In genomic region chr15:67075555-67076135, GRCh38 we compare ENCODE assay signal across 8 cellular contexts. TPM values are rescaled to one million over a fixed set of nuclear protein-coding genes. Genes with fewer than 3 reads are reported as not detected.
DNase-seq lines count a peak whose midpoint lies in the region; ATAC-seq and TF ChIP-seq lines count a peak whose summit lies in the region.
"Not testable (repeated sequence)": the region's sequence is repeated elsewhere in the genome, so short reads cannot be mapped to it uniquely, and the experiment has no call there.

No MANE protein-coding gene starts in this region.

- DNase-seq in CD4-positive, CD25-positive, alpha-beta regulatory T cell; Karpas-422; T-helper 2 cell treated with Interferon-gamma antibody and Interleukin-4, amounts not matched to agents 5 μg/mL and 100 μg/mL, for 36 hours (ENCODE audit: low spot score); activated T-helper 2 cell treated with anti-CD3 and anti-CD28 coated beads, Interferon-gamma antibody, Interleukin-2, Interleukin-4, amounts not matched to agents 10 μg/mL and 5 μg/mL and 100 μg/mL, durations not matched to agents 14 hours and 24 hours and 36 hours (ENCODE audit: low spot score); central memory CD8-positive, alpha-beta T cell (ENCODE audit: low spot score in 2 of 2); memory B cell (ENCODE audit: low spot score in 2 of 2); sigmoid colon; thyroid gland: not testable (repeated sequence)

- peaks cover 38% of the 10 kb centered on the region for H3K36me3 Mint-ChIP-seq in CD4-positive, CD25-positive, alpha-beta regulatory T cell
- H3K36me3 Mint-ChIP-seq in T-helper 2 cell treated with Interferon-gamma antibody and Interleukin-4, amounts not matched to agents 5 μg/mL and 100 μg/mL, for 36 hours (ENCODE audit: low read depth): peaks cover 73% of the 10 kb centered on the region
- peaks cover 68% of the 10 kb centered on the region for H3K36me3 Mint-ChIP-seq in activated T-helper 2 cell treated with anti-CD3 and anti-CD28 coated beads, Interferon-gamma antibody, Interleukin-2, Interleukin-4, amounts not matched to agents 10 μg/mL and 5 μg/mL and 100 μg/mL, durations not matched to agents 14 hours and 24 hours and 36 hours (ENCODE audit: low read depth)
- H3K36me3 Mint-ChIP-seq in central memory CD8-positive, alpha-beta T cell (ENCODE audit: insufficient read depth): peaks cover 18% of the 10 kb centered on the region
- H3K36me3 Mint-ChIP-seq in memory B cell: peaks cover 17% of the 10 kb centered on the region

- H3K36me3 ChIP-seq in CD4-positive, CD25-positive, alpha-beta regulatory T cell (ENCODE audit: control insufficient read depth, insufficient read depth, low read length); Karpas-422 (ENCODE audit: insufficient read depth, low read length); sigmoid colon; thyroid gland: not testable (repeated sequence)

- WGBS in sigmoid colon, 2 donors: 97 to 98% methylated on average over 14 of the region's 14 CpGs
- WGBS in thyroid gland, 2 donors: 93 to 94% methylated on average over 14 of the region's 14 CpGs

- ATAC-seq in CD4-positive, CD25-positive, alpha-beta regulatory T cell (ENCODE audit: low read depth in 2 of 2); central memory CD8-positive, alpha-beta T cell (replicated peaks; ENCODE audit: extremely low read depth, poor library complexity, severe bottlenecking); memory B cell (ENCODE audit: low read depth): not testable (repeated sequence)

- H3K79me2 ChIP-seq in Karpas-422 (ENCODE audit: low read length): not testable (repeated sequence)

- H3K27ac Mint-ChIP-seq in CD4-positive, CD25-positive, alpha-beta regulatory T cell: peak overlapping the region; percentile 91 to 94 (median 91)
- H3K27ac Mint-ChIP-seq in T-helper 2 cell treated with Interferon-gamma antibody and Interleukin-4, amounts not matched to agents 5 μg/mL and 100 μg/mL, for 36 hours: peak overlapping the region; percentile 74
- H3K27ac Mint-ChIP-seq in activated T-helper 2 cell treated with anti-CD3 and anti-CD28 coated beads, Interferon-gamma antibody, Interleukin-2, Interleukin-4, amounts not matched to agents 10 μg/mL and 5 μg/mL and 100 μg/mL, durations not matched to agents 14 hours and 24 hours and 36 hours: peak overlapping the region; percentile 71
- H3K27ac Mint-ChIP-seq in central memory CD8-positive, alpha-beta T cell (ENCODE audit: low read depth): not testable (repeated sequence)
- peak overlapping the region; percentile 81 for H3K27ac Mint-ChIP-seq in memory B cell

- not testable (repeated sequence) for H3K27ac ChIP-seq in CD4-positive, CD25-positive, alpha-beta regulatory T cell (ENCODE audit: insufficient read depth, low read length, poor library complexity, severe bottlenecking)
- peak overlapping the region; percentile 67 for H3K27ac ChIP-seq in Karpas-422 (ENCODE audit: low read length)
- H3K27ac ChIP-seq in sigmoid colon: peak overlapping the region in 3 of 4 donors; percentile 37 to 45 (median 41)
- H3K27ac ChIP-seq in thyroid gland: peak overlapping the region in 2 of 3 donors; percentile 29 to 37

- H3K27me3 ChIP-seq in CD4-positive, CD25-positive, alpha-beta regulatory T cell (ENCODE audit: control insufficient read depth, insufficient read depth, low read length); Karpas-422 (ENCODE audit: low read length); sigmoid colon; thyroid gland: not testable (repeated sequence)

- H4K20me1 ChIP-seq in Karpas-422 (ENCODE audit: insufficient read depth, low read depth, low read length): not testable (repeated sequence)

- intact Hi-C loops in activated T-helper 2 cell treated with anti-CD3 and anti-CD28 coated beads, Interferon-gamma antibody, Interleukin-2, Interleukin-4, amounts not matched to agents 10 μg/mL and 5 μg/mL and 100 μg/mL, durations not matched to agents 14 hours and 24 hours and 36 hours (cut with micrococcal nuclease); sigmoid colon (cut with DNase I); thyroid gland (cut with DNase I): not testable (repeated sequence)

- not testable (repeated sequence) for H3K9me3 ChIP-seq in CD4-positive, CD25-positive, alpha-beta regulatory T cell (ENCODE audit: control insufficient read depth in 2 of 2, low read length in 2 of 2); Karpas-422 (ENCODE audit: low read length); sigmoid colon; thyroid gland

- H3K9me2 ChIP-seq in Karpas-422 (replicated peaks; ENCODE audit: insufficient read depth, low read length): not testable (repeated sequence)

- not testable (repeated sequence) for TF ChIP-seq EP300 in sigmoid colon (IDR thresholded peaks at IDR 0.05)

- peak overlapping the region; percentile 70 for H3K4me2 ChIP-seq in Karpas-422 (ENCODE audit: low read depth, low read length, poor library complexity, severe bottlenecking)

- TF ChIP-seq POLR2A in sigmoid colon (IDR thresholded peaks at IDR 0.05); thyroid gland (IDR thresholded peaks at IDR 0.05): not testable (repeated sequence)

- H3K4me1 Mint-ChIP-seq in CD4-positive, CD25-positive, alpha-beta regulatory T cell: peaks cover 30 to 94% (median 78%) of the 10 kb centered on the region in 4 donors
- peaks cover 79% of the 10 kb centered on the region for H3K4me1 Mint-ChIP-seq in T-helper 2 cell treated with Interferon-gamma antibody and Interleukin-4, amounts not matched to agents 5 μg/mL and 100 μg/mL, for 36 hours (ENCODE audit: low read depth)
- peaks cover 82% of the 10 kb centered on the region for H3K4me1 Mint-ChIP-seq in activated T-helper 2 cell treated with anti-CD3 and anti-CD28 coated beads, Interferon-gamma antibody, Interleukin-2, Interleukin-4, amounts not matched to agents 10 μg/mL and 5 μg/mL and 100 μg/mL, durations not matched to agents 14 hours and 24 hours and 36 hours (ENCODE audit: low read depth)
- H3K4me1 Mint-ChIP-seq in central memory CD8-positive, alpha-beta T cell: peaks cover 82% of the 10 kb centered on the region
- peaks cover 71% of the 10 kb centered on the region for H3K4me1 Mint-ChIP-seq in memory B cell

- peak overlapping the region in 3 of 4 donors; percentile 61 to 81 (median 79) for H3K4me3 Mint-ChIP-seq in CD4-positive, CD25-positive, alpha-beta regulatory T cell
- peak overlapping the region; percentile 85 for H3K4me3 Mint-ChIP-seq in T-helper 2 cell treated with Interferon-gamma antibody and Interleukin-4, amounts not matched to agents 5 μg/mL and 100 μg/mL, for 36 hours
- H3K4me3 Mint-ChIP-seq in activated T-helper 2 cell treated with anti-CD3 and anti-CD28 coated beads, Interferon-gamma antibody, Interleukin-2, Interleukin-4, amounts not matched to agents 10 μg/mL and 5 μg/mL and 100 μg/mL, durations not matched to agents 14 hours and 24 hours and 36 hours (ENCODE audit: low read depth): not testable (repeated sequence)
- H3K4me3 Mint-ChIP-seq in central memory CD8-positive, alpha-beta T cell: peak overlapping the region; percentile 19
- peak overlapping the region; percentile 48 for H3K4me3 Mint-ChIP-seq in memory B cell

- peak overlapping the region; percentile 44; the same call in 1 of the 2 replicates for H3K9ac ChIP-seq in Karpas-422 (ENCODE audit: low read length)

- H3K9me3 Mint-ChIP-seq in CD4-positive, CD25-positive, alpha-beta regulatory T cell; T-helper 2 cell treated with Interferon-gamma antibody and Interleukin-4, amounts not matched to agents 5 μg/mL and 100 μg/mL, for 36 hours; activated T-helper 2 cell treated with anti-CD3 and anti-CD28 coated beads, Interferon-gamma antibody, Interleukin-2, Interleukin-4, amounts not matched to agents 10 μg/mL and 5 μg/mL and 100 μg/mL, durations not matched to agents 14 hours and 24 hours and 36 hours; central memory CD8-positive, alpha-beta T cell; memory B cell: not testable (repeated sequence)

- not testable (repeated sequence) for TF ChIP-seq CTCF in sigmoid colon (IDR thresholded peaks at IDR 0.05); thyroid gland (IDR thresholded peaks at IDR 0.05)

- peaks cover 92% of the 10 kb centered on the region for H3K4me1 ChIP-seq in CD4-positive, CD25-positive, alpha-beta regulatory T cell (ENCODE audit: control insufficient read depth, insufficient read depth, low read length, poor library complexity, severe bottlenecking)
- peaks cover 72% of the 10 kb centered on the region for H3K4me1 ChIP-seq in Karpas-422 (ENCODE audit: low read length)
- peaks cover 0 to 91% (median 52%) of the 10 kb centered on the region in 4 donors for H3K4me1 ChIP-seq in sigmoid colon
- H3K4me1 ChIP-seq in thyroid gland: peaks cover 57 to 85% of the 10 kb centered on the region in 2 donors

- not testable (repeated sequence) for H2AFZ ChIP-seq in Karpas-422 (ENCODE audit: low read length)

- H3K27me3 Mint-ChIP-seq in CD4-positive, CD25-positive, alpha-beta regulatory T cell; T-helper 2 cell treated with Interferon-gamma antibody and Interleukin-4, amounts not matched to agents 5 μg/mL and 100 μg/mL, for 36 hours (ENCODE audit: low read depth); activated T-helper 2 cell treated with anti-CD3 and anti-CD28 coated beads, Interferon-gamma antibody, Interleukin-2, Interleukin-4, amounts not matched to agents 10 μg/mL and 5 μg/mL and 100 μg/mL, durations not matched to agents 14 hours and 24 hours and 36 hours (ENCODE audit: low read depth); central memory CD8-positive, alpha-beta T cell; memory B cell: not testable (repeated sequence)

- peak overlapping the region; percentile 48 for H3K4me3 ChIP-seq in CD4-positive, CD25-positive, alpha-beta regulatory T cell (ENCODE audit: low read depth, low read length)
- H3K4me3 ChIP-seq in Karpas-422 (ENCODE audit: low read length): peak overlapping the region; percentile 42; the same call in 1 of the 2 replicates
- not testable (repeated sequence) for H3K4me3 ChIP-seq in sigmoid colon; thyroid gland (replicated peaks in 1 of 3)

RNA-seq across cellular contexts. Expression of gene SMAD3, which starts 10.2 kb away (rescaled TPM):
- total RNA-seq in CD4-positive, CD25-positive, alpha-beta regulatory T cell: 76.6 TPM
- 10 to 100 TPM; 12.0 to 17.0 (median 14.5) TPM for polyA plus RNA-seq in CD4-positive, CD25-positive, alpha-beta regulatory T cell
- 12.8 and 27.7 TPM in 2 replicates for total RNA-seq in Karpas-422 (2014; rRNA removed; shearing (Covaris generic); ENCODE audit: low replicate concordance)
- total RNA-seq in activated T-helper 2 cell treated with anti-CD3 and anti-CD28 coated beads, Interferon-gamma antibody, Interleukin-2, Interleukin-4, amounts not matched to agents 10 μg/mL and 5 μg/mL and 100 μg/mL, durations not matched to agents 14 hours and 24 hours and 36 hours: 25.2 and 28.1 TPM in 2 replicates
- 10 to 100 TPM; 17.8 to 28.2 (median 18.4) TPM for total RNA-seq in sigmoid colon
- polyA plus RNA-seq in sigmoid colon: 10 to 100 TPM; 12.5 to 23.2 (median 13.8) TPM
- total RNA-seq in thyroid gland: 10 to 100 TPM; 33.6 to 66.5 (median 47.3) TPM
